10 cellular contexts compared by ENCODE assay signal in the genomic region with DNA sequence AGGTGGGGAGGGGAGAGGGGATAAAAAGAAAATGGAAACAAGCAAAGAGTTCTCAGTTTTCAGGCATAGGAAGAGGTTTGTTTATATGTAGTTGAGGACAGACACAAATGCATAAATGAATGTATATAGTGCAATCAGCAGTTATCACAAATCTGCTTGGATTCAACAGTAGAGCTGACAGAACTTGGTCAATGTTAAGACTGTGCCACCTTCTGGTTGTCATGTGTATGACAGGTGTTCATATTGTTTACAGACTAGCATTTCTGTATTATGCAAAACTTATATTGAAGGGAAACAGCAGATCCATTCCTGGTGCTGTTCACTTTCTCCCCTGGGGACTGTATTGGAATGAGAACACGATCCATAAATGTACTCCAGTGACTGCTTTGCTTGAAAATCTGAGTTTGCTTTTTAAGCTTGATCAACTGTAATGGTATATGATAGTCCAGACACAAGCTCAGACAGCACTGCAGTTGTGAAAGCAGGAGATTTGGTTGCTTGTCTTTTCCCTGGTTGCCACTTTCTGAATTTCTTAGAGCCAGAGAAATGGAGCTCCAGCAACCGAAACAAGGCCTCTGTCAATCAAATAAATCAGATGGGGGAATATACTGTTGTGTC.
DNase-seq lines count a peak whose midpoint lies in the region; ATAC-seq, FAIRE-seq and TF ChIP-seq lines count a peak whose summit lies in the region.
"Had no signal": no experiment of that assay in that cellular context is flagged by ENCODE, and none has a peak within 500 bp of the region (broad histone marks: within the 10 kb centered on the region; RNA-seq: fewer than 3 reads in every experiment).

No MANE protein-coding gene starts in this region.

- BruUV-seq in PC-9 (replicated peaks; lab: Mats Ljungman, UMichigan) (no TSS peak), MCF 10A (replicated peaks; lab: Mats Ljungman, UMichigan) (no TSS peak)

- no peaks in the 10 kb centered on the region for H3K36me3 Mint-ChIP-seq in MCF 10A (ENCODE audit: insufficient read depth, unreplicated experiment)
- H3K36me3 Mint-ChIP-seq: IgD-negative memory B cell had no signal

- no peak overlapping the region for H3K4me3 Mint-ChIP-seq in MCF 10A (ENCODE audit: unreplicated experiment)
- H3K4me3 Mint-ChIP-seq: IgD-negative memory B cell had no signal

- no peaks in the 10 kb centered on the region for H3K4me1 ChIP-seq in PC-9 (replicated peaks; ENCODE audit: insufficient read depth)

- H3K27ac Mint-ChIP-seq in MCF 10A (ENCODE audit: low read depth, unreplicated experiment), result no peak overlapping the region
- H3K27ac Mint-ChIP-seq: IgD-negative memory B cell had no signal

- H4K20me1 ChIP-seq in PC-9 (ENCODE audit: insufficient read depth), result 0 out of 2 replicates have a peak, but pooled peaks cover 4% of the 10 kb centered on the region

- no peaks in the 10 kb centered on the region for H3K9me2 ChIP-seq in PC-9 (ENCODE audit: insufficient read depth)

- no peaks in the 10 kb centered on the region for H3K9me3 ChIP-seq in PC-9 (ENCODE audit: insufficient read depth, low read depth)

- DNase-seq in A172 (ENCODE audit: low spot score) (peak; percentile 39), EH (ENCODE audit: low read depth) (peak; percentile 58), HTR-8/SVneo (ENCODE audit: insufficient read length, low spot score) (peak; percentile 13), PC-9 (peak; percentile 9 to 37), MCF 10A (ENCODE audit: unreplicated experiment) (peak; percentile 73), left kidney (ENCODE audit: low read depth, low spot score) (peak; percentile 77)
- DNase-seq in stimulated activated naive CD8-positive, alpha-beta T cell treated with anti-CD3 and anti-CD28 coated beads, Interleukin-15, Interleukin-2, amounts not matched to agents 100 U/mL and 50 U/mL, for 24 hours, result peak; percentile 27

- H3K27ac ChIP-seq in PC-9, result no peak overlapping the region
- H3K27ac ChIP-seq: skin epidermis had no signal

- H3K9me3 Mint-ChIP-seq in MCF 10A (ENCODE audit: unreplicated experiment), result no peaks in the 10 kb centered on the region
- H3K9me3 Mint-ChIP-seq: IgD-negative memory B cell had no signal

- H3F3A ChIP-seq in PC-9 (ENCODE audit: insufficient read depth, low read depth), result no peaks in the 10 kb centered on the region

- no peak for FAIRE-seq in HTR-8/SVneo (lab: Jason Lieb, UNC)

- CTCF ChIA-PET in PC-9 (lab: Charles Lee), result interaction anchor here (0.8 to 1.7 kb wide), 2 partner anchors 737 to 841 kb away, joined by 8 to 17 read pairs; no protein-coding TSS in a partner anchor
- CTCF ChIA-PET in MCF 10A (lab: Yijun Ruan, JAX), result interaction anchor here (0.5 to 2.8 kb wide), 42 partner anchors 9 to 1154 kb away, joined by 3 to 47 read pairs (median 4); a partner anchor contains a TSS

- TF ChIP-seq CTCF in PC-9 (conservative IDR thresholded peaks at IDR 0.05) (peak; percentile 83), MCF 10A (IDR thresholded peaks at IDR 0.05; ENCODE audit: unreplicated experiment) (peak; percentile 63)

- H3K27me3 ChIP-seq in PC-9 (ENCODE audit: insufficient read depth, low read depth), result no peaks in the 10 kb centered on the region

- H3K36me3 ChIP-seq in PC-9 (ENCODE audit: low read depth), result no peaks in the 10 kb centered on the region

- POLR2A ChIA-PET in PC-9 (lab: Charles Lee; ENCODE audit: unreplicated experiment) (interaction anchor here (0.6 to 0.7 kb wide), 2 partner anchors 654 to 733 kb away, joined by 5 to 7 read pairs; no protein-coding TSS in a partner anchor), MCF 10A (lab: Yijun Ruan, JAX) (interaction anchor here (0.8 kb wide), 1 partner anchor 655 kb away, joined by 3 read pairs; no protein-coding TSS in a partner anchor)

- no peak overlapping the region for H3K4me2 ChIP-seq in PC-9

- H3K4me3 ChIP-seq in PC-9, result no peak overlapping the region
- H3K4me3 ChIP-seq: skin epidermis had no signal

- H2AFZ ChIP-seq in PC-9, result no peak overlapping the region

- no peaks in the 10 kb centered on the region for H3K4me1 Mint-ChIP-seq in MCF 10A (ENCODE audit: insufficient read depth, unreplicated experiment)

- intact Hi-C loops in PC-9 (cut with micrococcal nuclease; ENCODE audit: unreplicated experiment), result loop anchor here (2.0 kb wide), 2 partner anchors 738 to 842 kb away; no protein-coding TSS in a partner anchor
- intact Hi-C loops in MCF 10A (cut with micrococcal nuclease), result loop anchor here (1.0 to 5.0 kb wide), 3 partner anchors 269 to 841 kb away; no protein-coding TSS in a partner anchor

- ATAC-seq in GM21737 (IDR thresholded peaks at IDR 0.05; ENCODE audit: unreplicated experiment), result peak; percentile 97
- ATAC-seq in stimulated activated naive CD8-positive, alpha-beta T cell treated with anti-CD3 and anti-CD28 coated beads, Interleukin-15, Interleukin-2, amounts not matched to agents 100 U/mL and 50 U/mL, for 24 hours, result peak; percentile 68

- H3K79me2 ChIP-seq in PC-9 (ENCODE audit: low read depth), result no peaks in the 10 kb centered on the region

- peaks cover 89% of the 10 kb centered on the region for H3K27me3 Mint-ChIP-seq in MCF 10A (ENCODE audit: insufficient read depth, unreplicated experiment)

Comparison
In these comparisons a context has a peak if more than half of its experiments do, and no peak if none do; other contexts are left out.
1. DNase-seq: peak in every context shown above with its lines; median percentile 77 in left kidney; 73 in MCF 10A; 58 in EH; 39 in A172; 27 in stimulated activated naive CD8-positive, alpha-beta T cell treated with anti-CD3 and anti-CD28 coated beads, Interleukin-15, Interleukin-2, amounts not matched to agents 100 U/mL and 50 U/mL, for 24 hours; 23 in PC-9; 13 in HTR-8/SVneo.